ENCODE assay signal across 1 cellular context in the genomic region with DNA sequence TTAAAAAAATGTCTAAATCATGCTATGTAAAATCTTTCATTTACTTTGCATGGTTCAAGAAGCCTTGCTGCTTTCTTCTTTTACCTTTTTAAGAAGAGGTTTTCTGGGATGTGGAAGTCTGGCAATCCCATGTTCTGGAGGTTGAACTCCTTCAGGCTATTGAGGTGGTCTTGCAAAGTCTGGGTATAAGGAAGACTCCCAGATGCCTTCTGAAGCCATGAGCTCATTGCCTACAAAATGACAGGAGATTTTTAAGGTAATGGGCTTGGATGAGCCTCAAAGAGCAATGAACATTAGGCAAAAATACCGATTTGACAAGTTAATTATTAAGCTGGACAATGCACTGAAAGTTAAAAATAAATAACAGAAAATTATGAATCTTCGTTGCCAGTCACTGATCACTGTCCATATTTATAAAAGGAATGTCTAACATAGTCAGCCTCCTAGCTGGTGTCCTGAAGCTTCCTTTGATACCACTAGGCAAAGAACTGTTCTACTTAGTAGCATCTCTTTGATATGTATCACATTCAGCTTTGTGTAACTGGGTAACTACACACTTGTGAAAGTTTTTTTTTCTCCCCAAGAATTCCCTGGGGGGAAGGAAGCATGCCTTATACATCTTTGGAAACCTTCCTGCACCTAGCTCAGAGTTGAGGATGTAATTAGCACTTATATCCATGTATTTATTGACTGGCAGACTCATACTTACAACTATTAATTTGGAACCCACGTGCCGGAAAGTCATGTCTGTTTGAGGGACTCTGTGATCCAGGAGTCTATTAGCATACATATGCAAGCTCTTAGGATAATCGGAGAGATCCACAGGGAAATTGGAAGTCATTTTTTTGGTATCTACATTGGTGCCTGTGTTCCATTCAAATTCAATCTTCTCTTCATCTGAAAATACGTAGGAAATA.
TF ChIP-seq lines count a peak whose summit lies in the region.

No MANE protein-coding gene starts in this region.

TF ChIP-seq in HepG2, 621 proteins besides CTCF, POLR2A, EP300 and RAD21 (continued from another document and continues in another):
- TF ChIP-seq, protein P1, sequence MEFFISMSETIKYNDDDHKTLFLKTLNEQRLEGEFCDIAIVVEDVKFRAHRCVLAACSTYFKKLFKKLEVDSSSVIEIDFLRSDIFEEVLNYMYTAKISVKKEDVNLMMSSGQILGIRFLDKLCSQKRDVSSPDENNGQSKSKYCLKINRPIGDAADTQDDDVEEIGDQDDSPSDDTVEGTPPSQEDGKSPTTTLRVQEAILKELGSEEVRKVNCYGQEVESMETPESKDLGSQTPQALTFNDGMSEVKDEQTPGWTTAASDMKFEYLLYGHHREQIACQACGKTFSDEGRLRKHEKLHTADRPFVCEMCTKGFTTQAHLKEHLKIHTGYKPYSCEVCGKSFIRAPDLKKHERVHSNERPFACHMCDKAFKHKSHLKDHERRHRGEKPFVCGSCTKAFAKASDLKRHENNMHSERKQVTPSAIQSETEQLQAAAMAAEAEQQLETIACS (CRISPR knock-in tag; IDR thresholded peaks at IDR 0.05), result no peak
- TF ChIP-seq ZNF790 (CRISPR knock-in tag; IDR thresholded peaks at IDR 0.05; ENCODE audit: borderline replicate concordance) (no peak), SAFB2 (CRISPR knock-in tag; IDR thresholded peaks at IDR 0.05; ENCODE audit: borderline replicate concordance, low read depth) (no peak), ZNF883 (CRISPR knock-in tag; IDR thresholded peaks at IDR 0.05; ENCODE audit: not compliant biosample characterization) (no peak), MTF1 (CRISPR knock-in tag; IDR thresholded peaks at IDR 0.05) (0 out of 2 replicates have a peak, but pooled peaks have one; percentile 15), TCF7L2 (IDR thresholded peaks at IDR 0.05; ENCODE audit: low read depth, low read length) (no peak), ZFP36L2 (CRISPR knock-in tag; IDR thresholded peaks at IDR 0.05) (no peak), JUNB (CRISPR knock-in tag; IDR thresholded peaks at IDR 0.05; ENCODE audit: borderline replicate concordance) (no peak), ZNF616 (CRISPR knock-in tag; IDR thresholded peaks at IDR 0.05; ENCODE audit: low read depth) (no peak), ZNF30 (CRISPR knock-in tag; IDR thresholded peaks at IDR 0.05) (no peak), PTBP1 (IDR thresholded peaks at IDR 0.05; ENCODE audit: low read depth, low read length, poor library complexity, severe bottlenecking) (no peak), ZNF383 (CRISPR knock-in tag; IDR thresholded peaks at IDR 0.05; ENCODE audit: borderline replicate concordance) (no peak), ZNF12 (CRISPR knock-in tag; IDR thresholded peaks at IDR 0.05) (no peak), ZSCAN21 (CRISPR knock-in tag; IDR thresholded peaks at IDR 0.05; ENCODE audit: borderline replicate concordance) (0 out of 2 replicates have a peak, but pooled peaks have one; percentile 34), CHCHD3 (CRISPR knock-in tag; IDR thresholded peaks at IDR 0.05) (no peak), ZFP36L1 (CRISPR knock-in tag; IDR thresholded peaks at IDR 0.05) (no peak), U2AF1 (optimal IDR thresholded peaks at IDR 0.05; ENCODE audit: low read depth, low read length) (no peak), MAFK (conservative IDR thresholded peaks at IDR 0.05 in 1 of 2, IDR thresholded peaks at IDR 0.05 in 1 of 2; ENCODE audit: low read length in 2 of 2) (no peak), ISX (CRISPR knock-in tag; conservative IDR thresholded peaks at IDR 0.05) (no peak), POLR2AphosphoS2 (IDR thresholded peaks at IDR 0.05; ENCODE audit: low read depth, low read length) (peak; percentile 79), ZNF451 (CRISPR knock-in tag; IDR thresholded peaks at IDR 0.05) (no peak), ZNF878 (CRISPR knock-in tag; IDR thresholded peaks at IDR 0.05) (peak; percentile 29; the same call in 1 of the 2 replicates), TOPORS (CRISPR knock-in tag; IDR thresholded peaks at IDR 0.05) (no peak), ZBTB7B (CRISPR knock-in tag; IDR thresholded peaks at IDR 0.05) (no peak), KLF12 (CRISPR knock-in tag; IDR thresholded peaks at IDR 0.05; ENCODE audit: borderline replicate concordance) (no peak), EEA1 (CRISPR knock-in tag; IDR thresholded peaks at IDR 0.05; ENCODE audit: borderline replicate concordance) (no peak), HOXA5 (CRISPR knock-in tag; IDR thresholded peaks at IDR 0.05) (no peak), ZFY (CRISPR knock-in tag; IDR thresholded peaks at IDR 0.05) (no peak), STAT5B (CRISPR knock-in tag; IDR thresholded peaks at IDR 0.05) (no peak)
- TF ChIP-seq, protein P2, sequence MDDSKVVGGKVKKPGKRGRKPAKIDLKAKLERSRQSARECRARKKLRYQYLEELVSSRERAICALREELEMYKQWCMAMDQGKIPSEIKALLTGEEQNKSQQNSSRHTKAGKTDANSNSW (CRISPR knock-in tag; IDR thresholded peaks at IDR 0.05; ENCODE audit: borderline replicate concordance), result no peak
- TF ChIP-seq, protein P3, sequence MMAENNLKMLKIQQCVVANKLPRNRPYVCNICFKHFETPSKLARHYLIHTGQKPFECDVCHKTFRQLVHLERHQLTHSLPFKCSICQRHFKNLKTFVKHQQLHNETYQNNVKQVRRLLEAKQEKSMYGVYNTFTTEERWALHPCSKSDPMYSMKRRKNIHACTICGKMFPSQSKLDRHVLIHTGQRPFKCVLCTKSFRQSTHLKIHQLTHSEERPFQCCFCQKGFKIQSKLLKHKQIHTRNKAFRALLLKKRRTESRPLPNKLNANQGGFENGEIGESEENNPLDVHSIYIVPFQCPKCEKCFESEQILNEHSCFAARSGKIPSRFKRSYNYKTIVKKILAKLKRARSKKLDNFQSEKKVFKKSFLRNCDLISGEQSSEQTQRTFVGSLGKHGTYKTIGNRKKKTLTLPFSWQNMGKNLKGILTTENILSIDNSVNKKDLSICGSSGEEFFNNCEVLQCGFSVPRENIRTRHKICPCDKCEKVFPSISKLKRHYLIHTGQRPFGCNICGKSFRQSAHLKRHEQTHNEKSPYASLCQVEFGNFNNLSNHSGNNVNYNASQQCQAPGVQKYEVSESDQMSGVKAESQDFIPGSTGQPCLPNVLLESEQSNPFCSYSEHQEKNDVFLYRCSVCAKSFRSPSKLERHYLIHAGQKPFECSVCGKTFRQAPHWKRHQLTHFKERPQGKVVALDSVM (CRISPR knock-in tag; IDR thresholded peaks at IDR 0.05), result no peak
- TF ChIP-seq, protein P4, sequence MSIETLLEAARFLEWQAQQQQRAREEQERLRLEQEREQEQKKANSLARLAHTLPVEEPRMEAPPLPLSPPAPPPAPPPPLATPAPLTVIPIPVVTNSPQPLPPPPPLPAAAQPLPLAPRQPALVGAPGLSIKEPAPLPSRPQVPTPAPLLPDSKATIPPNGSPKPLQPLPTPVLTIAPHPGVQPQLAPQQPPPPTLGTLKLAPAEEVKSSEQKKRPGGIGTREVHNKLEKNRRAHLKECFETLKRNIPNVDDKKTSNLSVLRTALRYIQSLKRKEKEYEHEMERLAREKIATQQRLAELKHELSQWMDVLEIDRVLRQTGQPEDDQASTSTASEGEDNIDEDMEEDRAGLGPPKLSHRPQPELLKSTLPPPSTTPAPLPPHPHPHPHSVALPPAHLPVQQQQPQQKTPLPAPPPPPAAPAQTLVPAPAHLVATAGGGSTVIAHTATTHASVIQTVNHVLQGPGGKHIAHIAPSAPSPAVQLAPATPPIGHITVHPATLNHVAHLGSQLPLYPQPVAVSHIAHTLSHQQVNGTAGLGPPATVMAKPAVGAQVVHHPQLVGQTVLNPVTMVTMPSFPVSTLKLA (IDR thresholded peaks at IDR 0.05), result no peak
- TF ChIP-seq, protein P5, sequence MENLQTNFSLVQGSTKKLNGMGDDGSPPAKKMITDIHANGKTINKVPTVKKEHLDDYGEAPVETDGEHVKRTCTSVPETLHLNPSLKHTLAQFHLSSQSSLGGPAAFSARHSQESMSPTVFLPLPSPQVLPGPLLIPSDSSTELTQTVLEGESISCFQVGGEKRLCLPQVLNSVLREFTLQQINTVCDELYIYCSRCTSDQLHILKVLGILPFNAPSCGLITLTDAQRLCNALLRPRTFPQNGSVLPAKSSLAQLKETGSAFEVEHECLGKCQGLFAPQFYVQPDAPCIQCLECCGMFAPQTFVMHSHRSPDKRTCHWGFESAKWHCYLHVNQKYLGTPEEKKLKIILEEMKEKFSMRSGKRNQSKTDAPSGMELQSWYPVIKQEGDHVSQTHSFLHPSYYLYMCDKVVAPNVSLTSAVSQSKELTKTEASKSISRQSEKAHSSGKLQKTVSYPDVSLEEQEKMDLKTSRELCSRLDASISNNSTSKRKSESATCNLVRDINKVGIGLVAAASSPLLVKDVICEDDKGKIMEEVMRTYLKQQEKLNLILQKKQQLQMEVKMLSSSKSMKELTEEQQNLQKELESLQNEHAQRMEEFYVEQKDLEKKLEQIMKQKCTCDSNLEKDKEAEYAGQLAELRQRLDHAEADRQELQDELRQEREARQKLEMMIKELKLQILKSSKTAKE (CRISPR knock-in tag; IDR thresholded peaks at IDR 0.05; ENCODE audit: borderline replicate concordance), result no peak
- TF ChIP-seq, protein P6, sequence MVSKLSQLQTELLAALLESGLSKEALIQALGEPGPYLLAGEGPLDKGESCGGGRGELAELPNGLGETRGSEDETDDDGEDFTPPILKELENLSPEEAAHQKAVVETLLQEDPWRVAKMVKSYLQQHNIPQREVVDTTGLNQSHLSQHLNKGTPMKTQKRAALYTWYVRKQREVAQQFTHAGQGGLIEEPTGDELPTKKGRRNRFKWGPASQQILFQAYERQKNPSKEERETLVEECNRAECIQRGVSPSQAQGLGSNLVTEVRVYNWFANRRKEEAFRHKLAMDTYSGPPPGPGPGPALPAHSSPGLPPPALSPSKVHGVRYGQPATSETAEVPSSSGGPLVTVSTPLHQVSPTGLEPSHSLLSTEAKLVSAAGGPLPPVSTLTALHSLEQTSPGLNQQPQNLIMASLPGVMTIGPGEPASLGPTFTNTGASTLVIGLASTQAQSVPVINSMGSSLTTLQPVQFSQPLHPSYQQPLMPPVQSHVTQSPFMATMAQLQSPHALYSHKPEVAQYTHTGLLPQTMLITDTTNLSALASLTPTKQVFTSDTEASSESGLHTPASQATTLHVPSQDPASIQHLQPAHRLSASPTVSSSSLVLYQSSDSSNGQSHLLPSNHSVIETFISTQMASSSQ (IDR thresholded peaks at IDR 0.05; ENCODE audit: low read depth), result no peak
- TF ChIP-seq, protein P6 (CRISPR knock-in tag; IDR thresholded peaks at IDR 0.05; ENCODE audit: borderline replicate concordance), result peak; percentile 17; the same call in 1 of the 2 replicates
- TF ChIP-seq, protein P7, sequence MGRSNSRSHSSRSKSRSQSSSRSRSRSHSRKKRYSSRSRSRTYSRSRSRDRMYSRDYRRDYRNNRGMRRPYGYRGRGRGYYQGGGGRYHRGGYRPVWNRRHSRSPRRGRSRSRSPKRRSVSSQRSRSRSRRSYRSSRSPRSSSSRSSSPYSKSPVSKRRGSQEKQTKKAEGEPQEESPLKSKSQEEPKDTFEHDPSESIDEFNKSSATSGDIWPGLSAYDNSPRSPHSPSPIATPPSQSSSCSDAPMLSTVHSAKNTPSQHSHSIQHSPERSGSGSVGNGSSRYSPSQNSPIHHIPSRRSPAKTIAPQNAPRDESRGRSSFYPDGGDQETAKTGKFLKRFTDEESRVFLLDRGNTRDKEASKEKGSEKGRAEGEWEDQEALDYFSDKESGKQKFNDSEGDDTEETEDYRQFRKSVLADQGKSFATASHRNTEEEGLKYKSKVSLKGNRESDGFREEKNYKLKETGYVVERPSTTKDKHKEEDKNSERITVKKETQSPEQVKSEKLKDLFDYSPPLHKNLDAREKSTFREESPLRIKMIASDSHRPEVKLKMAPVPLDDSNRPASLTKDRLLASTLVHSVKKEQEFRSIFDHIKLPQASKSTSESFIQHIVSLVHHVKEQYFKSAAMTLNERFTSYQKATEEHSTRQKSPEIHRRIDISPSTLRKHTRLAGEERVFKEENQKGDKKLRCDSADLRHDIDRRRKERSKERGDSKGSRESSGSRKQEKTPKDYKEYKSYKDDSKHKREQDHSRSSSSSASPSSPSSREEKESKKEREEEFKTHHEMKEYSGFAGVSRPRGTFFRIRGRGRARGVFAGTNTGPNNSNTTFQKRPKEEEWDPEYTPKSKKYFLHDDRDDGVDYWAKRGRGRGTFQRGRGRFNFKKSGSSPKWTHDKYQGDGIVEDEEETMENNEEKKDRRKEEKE (IDR thresholded peaks at IDR 0.05), result no peak
- TF ChIP-seq, protein P8, sequence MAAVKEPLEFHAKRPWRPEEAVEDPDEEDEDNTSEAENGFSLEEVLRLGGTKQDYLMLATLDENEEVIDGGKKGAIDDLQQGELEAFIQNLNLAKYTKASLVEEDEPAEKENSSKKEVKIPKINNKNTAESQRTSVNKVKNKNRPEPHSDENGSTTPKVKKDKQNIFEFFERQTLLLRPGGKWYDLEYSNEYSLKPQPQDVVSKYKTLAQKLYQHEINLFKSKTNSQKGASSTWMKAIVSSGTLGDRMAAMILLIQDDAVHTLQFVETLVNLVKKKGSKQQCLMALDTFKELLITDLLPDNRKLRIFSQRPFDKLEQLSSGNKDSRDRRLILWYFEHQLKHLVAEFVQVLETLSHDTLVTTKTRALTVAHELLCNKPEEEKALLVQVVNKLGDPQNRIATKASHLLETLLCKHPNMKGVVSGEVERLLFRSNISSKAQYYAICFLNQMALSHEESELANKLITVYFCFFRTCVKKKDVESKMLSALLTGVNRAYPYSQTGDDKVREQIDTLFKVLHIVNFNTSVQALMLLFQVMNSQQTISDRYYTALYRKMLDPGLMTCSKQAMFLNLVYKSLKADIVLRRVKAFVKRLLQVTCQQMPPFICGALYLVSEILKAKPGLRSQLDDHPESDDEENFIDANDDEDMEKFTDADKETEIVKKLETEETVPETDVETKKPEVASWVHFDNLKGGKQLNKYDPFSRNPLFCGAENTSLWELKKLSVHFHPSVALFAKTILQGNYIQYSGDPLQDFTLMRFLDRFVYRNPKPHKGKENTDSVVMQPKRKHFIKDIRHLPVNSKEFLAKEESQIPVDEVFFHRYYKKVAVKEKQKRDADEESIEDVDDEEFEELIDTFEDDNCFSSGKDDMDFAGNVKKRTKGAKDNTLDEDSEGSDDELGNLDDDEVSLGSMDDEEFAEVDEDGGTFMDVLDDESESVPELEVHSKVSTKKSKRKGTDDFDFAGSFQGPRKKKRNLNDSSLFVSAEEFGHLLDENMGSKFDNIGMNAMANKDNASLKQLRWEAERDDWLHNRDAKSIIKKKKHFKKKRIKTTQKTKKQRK (IDR thresholded peaks at IDR 0.05; ENCODE audit: low read length), result no peak
